In genomic region chr6:146422789-146423188, GRCh38 we compare ENCODE assay signal across 20 cellular contexts.
"Had no signal": no experiment of that assay in that cellular context is flagged by ENCODE, and none has a peak within 500 bp of the region (broad histone marks: within the 10 kb centered on the region; RNA-seq: fewer than 3 reads in every experiment).

No MANE protein-coding gene starts in this region.

- H3K4me1 ChIP-seq: SJSA1 had no signal

- ATAC-seq: T-cell had no signal

- H3K27ac ChIP-seq: SJSA1, SK-N-MC had no signal

- H3K36me3 Mint-ChIP-seq: T-cell had no signal

- H3K4me3 ChIP-seq: SJSA1, SK-N-MC had no signal

- DNase-seq: KG1, NCI-H1092, NCI-H1105 treated with DMSO at 0.1 percent for 48 hours, NCI-H1417 treated with DMSO at 0.1 percent for 48 hours, NCI-H146, NCI-H1694 treated with DMSO at 0.1 percent for 48 hours, NCI-H1930, NCI-H2081, NCI-H2107, NCI-H2227 treated with DMSO at 0.1 percent for 48 hours, NCI-H526 treated with DMSO at 0.1 percent for 48 hours, NCI-H748 treated with DMSO at 0.1 percent for 48 hours, Right ventricle myocardium superior, RPMI8226, SIG-M5, SW 1271, T-cell had no signal

- H3K27ac Mint-ChIP-seq: T-cell; T-helper 1 cell treated with Interleukin-12 subunit alpha and Interleukin-12 subunit beta and Interleukin-4 antibody, amounts not matched to agents 30 μg/mL and 1 μg/mL, for 36 hours had no signal

- H3K36me3 ChIP-seq: SJSA1 had no signal

- H3K9me3 ChIP-seq: SJSA1 had no signal

- H3K4me1 Mint-ChIP-seq: T-cell had no signal

- H3K4me3 Mint-ChIP-seq: T-cell; T-helper 1 cell treated with Interleukin-12 subunit alpha and Interleukin-12 subunit beta and Interleukin-4 antibody, amounts not matched to agents 30 μg/mL and 1 μg/mL, for 36 hours had no signal

- H3K9me3 Mint-ChIP-seq: T-cell; T-helper 1 cell treated with Interleukin-12 subunit alpha and Interleukin-12 subunit beta and Interleukin-4 antibody, amounts not matched to agents 30 μg/mL and 1 μg/mL, for 36 hours had no signal
